Comparison of ENCODE assay signal across 8 cellular contexts in genomic region chr10:79904671-79905321, GRCh38. TPM values are rescaled to one million over a fixed set of nuclear protein-coding genes. Genes with fewer than 3 reads are reported as not detected.
A peak's percentile ranks its signal among the peaks of the same experiment; 100 is the strongest.
DNase-seq lines count a peak whose midpoint lies in the region; ATAC-seq, FAIRE-seq and TF ChIP-seq lines count a peak whose summit lies in the region.

No MANE protein-coding gene starts in this region.

- WGBS in spleen, 5 donors, result 1% methylated on average over 48 to 58 of the region's 58 CpGs

- peak; percentile 73 for DNase-seq in M059J (ENCODE audit: low read depth)
- DNase-seq in WERI-Rb-1, result peak; percentile 78
- DNase-seq in cardiac fibroblast (ENCODE audit: low read depth in 2 of 2), result peak; percentile 78 to 81
- no peak for DNase-seq in keratinocyte (ENCODE audit: low read depth, low spot score)
- DNase-seq in spleen, result peak; percentile 87

- peak overlapping the region; percentile 93 for H2AFZ ChIP-seq in keratinocyte (ENCODE audit: control insufficient read depth, low read length)

- H4K20me1 ChIP-seq in keratinocyte (ENCODE audit: control insufficient read depth, extremely low read depth, insufficient read depth, low read length), result no peaks in the 10 kb centered on the region

- TF ChIP-seq POLR2A in spleen (IDR thresholded peaks at IDR 0.05), result no peak

- H3K4me3 ChIP-seq in WERI-Rb-1 (ENCODE audit: low read depth, low read length) (peak overlapping the region; percentile 78), cardiac fibroblast (replicated peaks in 1 of 2; ENCODE audit: low read depth in 2 of 2, low read length in 2 of 2) (peak overlapping the region; percentile 70 to 76), keratinocyte (ENCODE audit: control insufficient read depth in 2 of 3, extremely low read depth in 1 of 3, insufficient read depth in 2 of 3, low read depth in 1 of 3, low read length in 3 of 3) (peak overlapping the region; percentile 69 to 79 (median 72)), spleen (peak overlapping the region; percentile 38 to 66 (median 50))

- ATAC-seq in GM18511 (IDR thresholded peaks at IDR 0.05; ENCODE audit: unreplicated experiment) (peak; percentile 67), HG03135 (IDR thresholded peaks at IDR 0.05; ENCODE audit: unreplicated experiment) (no peak), GM21528 (IDR thresholded peaks at IDR 0.05; ENCODE audit: low FRiP score, unreplicated experiment) (no peak)

- H3K9me1 ChIP-seq in keratinocyte (ENCODE audit: control insufficient read depth, extremely low read depth, insufficient read depth, low read length), result no peaks in the 10 kb centered on the region

- peak overlapping the region; percentile 87 for H3K4me2 ChIP-seq in keratinocyte (ENCODE audit: control insufficient read depth, extremely low read depth, insufficient read depth, low read depth, low read length)

- FAIRE-seq in keratinocyte (lab: Jason Lieb, UNC), result no peak

- dilution Hi-C loops in keratinocyte (cut with MboI; ENCODE audit: extremely low pct_ligation_motif_present, low sequenced_read_pairs), result no loop called here

- H3K27ac ChIP-seq in WERI-Rb-1 (peak overlapping the region; percentile 43), keratinocyte (ENCODE audit: control insufficient read depth, insufficient read depth, low read length) (no peak overlapping the region), spleen (peak overlapping the region; percentile 3 to 82 (median 72))

- H3K4me1 ChIP-seq in keratinocyte (ENCODE audit: control insufficient read depth, extremely low read depth, insufficient read depth, low read length), result peaks cover 6% of the 10 kb centered on the region
- peaks cover 0 to 21% (median 16%) of the 10 kb centered on the region in 6 donors for H3K4me1 ChIP-seq in spleen

- H3K9me3 ChIP-seq in WERI-Rb-1 (ENCODE audit: severe bottlenecking), result no peaks in the 10 kb centered on the region
- H3K9me3 ChIP-seq in keratinocyte (ENCODE audit: control insufficient read depth, low read depth, low read length), result no peaks in the 10 kb centered on the region
- H3K9me3 ChIP-seq in spleen, result no peaks in the 10 kb centered on the region

- peak overlapping the region; percentile 11 for H3K9ac ChIP-seq in keratinocyte (ENCODE audit: control insufficient read depth, extremely low read depth, insufficient read depth, low read length)

- H3K36me3 ChIP-seq in WERI-Rb-1 (no peaks in the 10 kb centered on the region; the same call in 1 of the 2 replicates), keratinocyte (ENCODE audit: control insufficient read depth in 2 of 2, extremely low read depth in 1 of 2, insufficient read depth in 2 of 2, low read length in 2 of 2) (no peaks in the 10 kb centered on the region), spleen (no peaks in the 10 kb centered on the region)

- intact Hi-C loops in spleen (cut with DNase I; ENCODE audit: low total_unique reads), result no loop called here

- no peak for TF ChIP-seq CTCF in WERI-Rb-1 (IDR thresholded peaks at IDR 0.05; ENCODE audit: low read depth, low read length)
- TF ChIP-seq CTCF in cardiac fibroblast (IDR thresholded peaks at IDR 0.05; ENCODE audit: low read depth, low read length), result no peak
- no peak for TF ChIP-seq CTCF in keratinocyte (optimal IDR thresholded peaks at IDR 0.05 in 1 of 3, IDR thresholded peaks at IDR 0.05 in 1 of 3, conservative IDR thresholded peaks at IDR 0.05 in 1 of 3; ENCODE audit: extremely low read depth in 1 of 3, insufficient read depth in 2 of 3, low read length in 3 of 3)
- no peak for TF ChIP-seq CTCF in spleen (IDR thresholded peaks at IDR 0.05 in 8 of 11, conservative IDR thresholded peaks at IDR 0.05 in 3 of 11)

- no peaks in the 10 kb centered on the region for H3K79me2 ChIP-seq in keratinocyte (ENCODE audit: control insufficient read depth, insufficient read depth, low read length)

- no peaks in the 10 kb centered on the region for H3K27me3 ChIP-seq in WERI-Rb-1 (ENCODE audit: insufficient read depth, low read depth, severe bottlenecking)
- peaks cover 12% of the 10 kb centered on the region for H3K27me3 ChIP-seq in keratinocyte (ENCODE audit: control insufficient read depth, extremely low read depth, insufficient read depth, low read length)
- H3K27me3 ChIP-seq in spleen (replicated peaks in 1 of 7), result peaks cover 0 to 24% (median 14%) of the 10 kb centered on the region in 7 donors

RNA-seq across cellular contexts. Expression of gene SFTPD, which starts 44.1 kb away (rescaled TPM):
- total RNA-seq in M059J (2014; rRNA removed; shearing (Covaris generic)), result not detected in 2 replicates
- 0.04 to 0.13 TPM in 2 of 3 replicates, not detected in the other for polyA plus RNA-seq in keratinocyte
- 0.62 TPM for polyA plus RNA-seq in keratinocyte (2011; ENCODE audit: low read depth)
- polyA plus RNA-seq in keratinocyte (2011; cell fraction: cytosol; rRNA removed), result 0.10 TPM in 1 of 2 replicates, not detected in the other
- polyA plus RNA-seq in keratinocyte (2011; cell fraction: nucleus; rRNA removed), result not detected in 2 replicates
- 0.51 TPM in 1 of 2 replicates, not detected in the other for polyA plus RNA-seq in keratinocyte (2012; ENCODE audit: low replicate concordance)
- polyA minus RNA-seq in keratinocyte, result not detected in 3 replicates
- polyA minus RNA-seq in keratinocyte (2011; cell fraction: cytosol; rRNA and poly(A)+ RNA removed), result not detected
- not detected in 2 replicates for polyA minus RNA-seq in keratinocyte (2011; cell fraction: nucleus; rRNA and poly(A)+ RNA removed)
- not detected for total RNA-seq in spleen
- polyA plus RNA-seq in spleen, result under 1 TPM; 0.15 to 0.33 (median 0.19) TPM
